In the genomic region with DNA sequence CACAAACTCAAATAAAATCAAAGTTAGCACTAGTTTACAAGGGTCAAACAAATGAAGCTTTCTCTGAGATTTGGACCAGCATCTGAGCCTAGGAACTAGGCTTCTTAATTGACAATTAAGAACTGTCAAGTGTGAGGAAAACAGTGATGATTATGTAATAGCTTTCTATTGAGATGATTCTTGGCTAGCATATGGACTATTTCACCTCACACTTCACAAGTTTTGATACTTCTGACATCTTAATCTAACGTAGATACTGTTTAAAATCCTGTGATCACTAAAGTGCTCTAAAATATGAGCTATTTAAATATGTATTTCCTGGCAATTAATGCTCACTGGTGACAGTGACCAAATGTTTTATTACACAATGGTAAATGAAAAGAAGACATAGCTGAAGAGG, we compare ENCODE assay signal across 28 cellular contexts.
"Had no signal": no experiment of that assay in that cellular context is flagged by ENCODE, and none has a peak within 500 bp of the region (broad histone marks: within the 10 kb centered on the region; RNA-seq: fewer than 3 reads in every experiment).

No MANE protein-coding gene starts in this region.

- ATAC-seq: activated CD8-positive, alpha-beta T cell treated with anti-CD3 and anti-CD28 coated beads for 36 hours; activated T-cell treated with anti-CD3 and anti-CD28 coated beads, Interleukin-2, amount 50 U/mL, for 72 hours; activated T-helper 17 cell treated with anti-CD3 and anti-CD28 coated beads, Interleukin-2, amount 50 U/mL, for 72 hours had no signal

- H3K9me3 ChIP-seq: Peyer's patch had no signal

- H3K27me3 ChIP-seq: cardiac muscle cell, Peyer's patch had no signal

- H3K4me3 ChIP-seq: cardiac muscle cell, Peyer's patch had no signal

- H3K36me3 ChIP-seq: cardiac muscle cell, Peyer's patch, WERI-Rb-1 had no signal

- H3K4me1 ChIP-seq: Peyer's patch had no signal

- DNase-seq: activated CD4-positive, alpha-beta T cell treated with anti-CD3 and anti-CD28 coated beads for 1 hour; activated CD4-positive, alpha-beta T cell treated with anti-CD3 and anti-CD28 coated beads, Interleukin-2, amount 10 ng/mL, durations not matched to agents 24 days and 14 days; activated CD4-positive, alpha-beta T cell treated with anti-CD3 and anti-CD28 coated beads, Interleukin-2, amount 50 U/mL, for 4 hours; activated CD4-positive, CD25-positive, alpha-beta regulatory T cell; activated CD8-positive, alpha-beta T cell treated with anti-CD3 and anti-CD28 coated beads for 36 hours; activated effector memory CD4-positive, alpha-beta T cell treated with anti-CD3 and anti-CD28 coated beads, Interleukin-2, amount 50 U/mL, for 16 hours; activated naive CD4-positive, alpha-beta T cell; activated naive CD4-positive, alpha-beta T cell treated with anti-CD3 and anti-CD28 coated beads, Interleukin-2, amount 50 U/mL, for 16 hours; activated naive CD8-positive, alpha-beta T cell treated with anti-CD3 and anti-CD28 coated beads for 36 hours; activated T-cell treated with anti-CD3 and anti-CD28 coated beads, Interleukin-2, amount 50 U/mL, for 1 hour; activated T-cell treated with anti-CD3 and anti-CD28 coated beads, Interleukin-2, amount 50 U/mL, for 72 hours; amniotic stem cell; aorta; Karpas-422; KBM-7; NCI-H1048; NCI-H1105 treated with DMSO at 0.1 percent for 48 hours; NCI-H1436; NCI-H1694 treated with DMSO at 0.1 percent for 48 hours; NCI-H2029; NCI-H345; NCI-H510A treated with DMSO at 0.1 percent for 48 hours; Peyer's patch; RPMI8226; T1000; WERI-Rb-1 had no signal

- H3K27ac ChIP-seq: cardiac muscle cell, Peyer's patch, WERI-Rb-1 had no signal
